Comparison of ENCODE assay signal across 8 cellular contexts in genomic region chrX:68694429-68695205, GRCh38. TPM values are rescaled to one million over a fixed set of nuclear protein-coding genes. Genes with fewer than 3 reads are reported as not detected.
DNase-seq lines count a peak whose midpoint lies in the region; FAIRE-seq and TF ChIP-seq lines count a peak whose summit lies in the region.

No MANE protein-coding gene starts in this region.

- DNase-seq in H54 (ENCODE audit: insufficient read length, low spot score) (peak; percentile 37), WERI-Rb-1 (no peak), spleen (no peak), substantia nigra (lab: John Stamatoyannopoulos, UW) (no peak), GDM1 (lab: John Stamatoyannopoulos, UW) (no peak), OCI-LY7 (ENCODE audit: low spot score) (no peak), HuH-7 (ENCODE audit: low spot score) (no peak)

- TF ChIP-seq CTCF in WERI-Rb-1 (IDR thresholded peaks at IDR 0.05; ENCODE audit: low read depth, low read length) (no peak), spleen (IDR thresholded peaks at IDR 0.05 in 8 of 11, conservative IDR thresholded peaks at IDR 0.05 in 3 of 11) (no peak), OCI-LY7 (conservative IDR thresholded peaks at IDR 0.05; ENCODE audit: low read length) (no peak)

- no peak overlapping the region for H2AFZ ChIP-seq in OCI-LY7 (ENCODE audit: low read length)

- CTCF ChIA-PET in OCI-LY7 (lab: Charles Lee; ENCODE audit: unreplicated experiment): no interaction called here

- 39 to 56% (median 52%) methylated on average over 15 to 17 of the region's 17 CpGs for WGBS in spleen, 5 donors

- no peaks in the 10 kb centered on the region for H3K79me2 ChIP-seq in OCI-LY7 (ENCODE audit: insufficient read depth, low read depth, low read length)

- H3K4me2 ChIP-seq in OCI-LY7 (ENCODE audit: low read length): no peak overlapping the region

- H3K4me1 ChIP-seq in iPS-18a (ENCODE audit: control insufficient read depth, low read depth, low read length): peaks cover 11% of the 10 kb centered on the region
- H3K4me1 ChIP-seq in spleen: peaks cover 0 to 67% (median 10%) of the 10 kb centered on the region in 6 donors
- H3K4me1 ChIP-seq in OCI-LY7 (ENCODE audit: insufficient read depth, low read length, poor library complexity, severe bottlenecking): no peaks in the 10 kb centered on the region

- no peaks in the 10 kb centered on the region for H3K9me3 ChIP-seq in WERI-Rb-1 (ENCODE audit: severe bottlenecking)
- H3K9me3 ChIP-seq in iPS-18a (ENCODE audit: control insufficient read depth, low read depth, low read length): peaks cover 12% of the 10 kb centered on the region
- no peaks in the 10 kb centered on the region for H3K9me3 ChIP-seq in spleen
- no peaks in the 10 kb centered on the region for H3K9me3 ChIP-seq in OCI-LY7 (ENCODE audit: low read length)

- H4K20me1 ChIP-seq in OCI-LY7 (ENCODE audit: insufficient read depth, low read length): no peaks in the 10 kb centered on the region

- peak overlapping the region; percentile 48 for H3K4me3 ChIP-seq in WERI-Rb-1 (ENCODE audit: low read depth, low read length)
- peak overlapping the region; percentile 56 for H3K4me3 ChIP-seq in iPS-18a (ENCODE audit: low read length)
- peak overlapping the region; percentile 38 to 71 (median 46) for H3K4me3 ChIP-seq in spleen
- H3K4me3 ChIP-seq in OCI-LY7 (ENCODE audit: low read depth, low read length, poor library complexity, severe bottlenecking): no peak overlapping the region

- H3K9me2 ChIP-seq in OCI-LY7 (ENCODE audit: insufficient read depth, low read length): no peaks in the 10 kb centered on the region

- intact Hi-C loops in spleen (cut with DNase I; ENCODE audit: low total_unique reads) (no loop called here), OCI-LY7 (cut with micrococcal nuclease; ENCODE audit: unreplicated experiment) (no loop called here)

- no peak overlapping the region for H3K9ac ChIP-seq in iPS-18a (ENCODE audit: low read length)

- no peak for TF ChIP-seq POLR2A in H54 (IDR thresholded peaks at IDR 0.05; ENCODE audit: low read depth, low read length)
- TF ChIP-seq POLR2A in spleen (IDR thresholded peaks at IDR 0.05): no peak

- H3K36me3 ChIP-seq in WERI-Rb-1: no peaks in the 10 kb centered on the region
- no peaks in the 10 kb centered on the region for H3K36me3 ChIP-seq in iPS-18a (ENCODE audit: control insufficient read depth, low read depth, low read length)
- no peaks in the 10 kb centered on the region for H3K36me3 ChIP-seq in spleen
- H3K36me3 ChIP-seq in OCI-LY7 (ENCODE audit: insufficient read depth, low read length): no peaks in the 10 kb centered on the region

- no peak for FAIRE-seq in H54 (lab: Jason Lieb, UNC)

- BruUV-seq in OCI-LY7 (replicated peaks; lab: Mats Ljungman, UMichigan): no TSS peak

- POLR2A ChIA-PET in OCI-LY7 (lab: Charles Lee): no interaction called here

- H3K27ac ChIP-seq in WERI-Rb-1 (no peak overlapping the region), iPS-18a (ENCODE audit: low read length) (no peak overlapping the region), spleen (peak overlapping the region in 6 of 8 donors; percentile 74 to 89 (median 85)), substantia nigra (ENCODE audit: low read depth, low read length, poor library complexity, severe bottlenecking) (no peak overlapping the region), OCI-LY7 (ENCODE audit: low read depth, low read length, poor library complexity, severe bottlenecking) (no peak overlapping the region)

- H3K27me3 ChIP-seq in WERI-Rb-1 (ENCODE audit: insufficient read depth, low read depth, severe bottlenecking): peaks cover 28% of the 10 kb centered on the region
- H3K27me3 ChIP-seq in iPS-18a (ENCODE audit: control insufficient read depth, insufficient read depth, low read length): peaks cover 8% of the 10 kb centered on the region
- peaks cover 0 to 28% (median 4%) of the 10 kb centered on the region in 7 donors for H3K27me3 ChIP-seq in spleen (replicated peaks in 1 of 7)

RNA-seq across cellular contexts. Expression of gene STARD8, which starts 47.2 kb away (rescaled TPM):
- total RNA-seq in spleen (10 to 100 TPM; 16.5 to 35.2 (median 26.8) TPM), OCI-LY7 (2022) (not detected in 2 replicates)
- polyA plus RNA-seq in spleen: 1 to 10 TPM; 1.9 to 5.6 (median 2.1) TPM
- not detected in 2 replicates for total RNA-seq in OCI-LY7 (2014; rRNA removed; shearing (Covaris generic))

Comparison
In these comparisons a context has a peak if more than half of its experiments do, and no peak if none do; other contexts are left out.
1. H3K27ac ChIP-seq: peak in spleen (6 of 8); none in WERI-Rb-1 (single experiment), iPS-18a (single experiment), substantia nigra (single experiment) and OCI-LY7 (single experiment).
2. RNA of gene STARD8, which starts 47.2 kb away (total RNA-seq): 16.5 to 35.2 TPM in spleen; not detected in OCI-LY7; every median in the first group is over 10 times any median in the second.